36 cellular contexts compared by ENCODE assay signal in the genomic region with DNA sequence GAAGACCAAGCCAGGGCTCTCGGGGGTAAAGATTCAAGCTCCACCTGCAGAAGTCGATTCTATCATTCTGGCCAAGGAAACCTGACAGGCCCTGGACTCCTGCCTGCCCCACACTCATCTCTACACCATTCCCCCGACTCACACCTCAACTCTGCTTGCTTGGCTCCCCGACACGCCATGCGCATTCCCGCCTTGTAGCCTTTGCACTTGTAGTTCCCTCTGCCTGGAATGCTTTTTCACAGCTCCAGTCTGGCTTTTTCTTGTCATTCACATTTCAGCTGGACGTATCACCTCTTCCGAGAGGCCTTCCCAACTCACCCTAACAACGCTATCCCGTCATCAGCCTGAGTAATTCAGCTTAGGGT. TPM values are rescaled to one million over a fixed set of nuclear protein-coding genes. Genes with fewer than 3 reads are reported as not detected.
"Had no signal": no experiment of that assay in that cellular context is flagged by ENCODE, and none has a peak within 500 bp of the region (broad histone marks: within the 10 kb centered on the region; RNA-seq: fewer than 3 reads in every experiment).

No MANE protein-coding gene starts in this region.

- H3K27ac Mint-ChIP-seq: naive thymus-derived CD8-positive, alpha-beta T cell; nephron progenitor cell; stimulated activated memory B cell treated with anti-CD40 and anti-IgM and Interleukin-4, amounts not matched to agents 10 μg/mL and 1 μg/mL and 100 μg/mL, for 72 hours had no signal

- H3K4me3 Mint-ChIP-seq: naive thymus-derived CD8-positive, alpha-beta T cell; nephron progenitor cell; stimulated activated memory B cell treated with anti-CD40 and anti-IgM and Interleukin-4, amounts not matched to agents 10 μg/mL and 1 μg/mL and 100 μg/mL, for 72 hours had no signal

- H3K9me3 ChIP-seq: esophagus muscularis mucosa, gastroesophageal sphincter, heart right ventricle, left lung, prostate gland, right atrium auricular region, testis, tibial artery, upper lobe of left lung, vagina had no signal

- H3K27ac ChIP-seq: dorsolateral prefrontal cortex, esophagus muscularis mucosa, foreskin keratinocyte, gastroesophageal sphincter, heart right ventricle, left lung, prostate gland, right atrium auricular region, testis, tibial artery, upper lobe of left lung, vagina had no signal

- H3K4me1 ChIP-seq: esophagus muscularis mucosa, foreskin keratinocyte, gastroesophageal sphincter, heart right ventricle, left lung, prostate gland, right atrium auricular region, testis, tibial artery, upper lobe of left lung, vagina had no signal

- H3K4me2 ChIP-seq: smooth muscle cell had no signal

- H3K27me3 ChIP-seq: right atrium auricular region, testis, upper lobe of left lung, vagina had no signal

- ATAC-seq: foreskin keratinocyte; gastroesophageal sphincter; left cardiac atrium; left lung; naive thymus-derived CD8-positive, alpha-beta T cell; sciatic nerve; stimulated activated memory B cell treated with anti-CD40 and anti-IgM and Interleukin-4, amounts not matched to agents 10 μg/mL and 1 μg/mL and 100 μg/mL, for 72 hours; stimulated activated naive CD8-positive, alpha-beta T cell treated with anti-CD3 and anti-CD28 coated beads, Interleukin-15, Interleukin-2, amounts not matched to agents 100 U/mL and 50 U/mL, for 24 hours had no signal

- H3K36me3 Mint-ChIP-seq: naive thymus-derived CD8-positive, alpha-beta T cell; stimulated activated memory B cell treated with anti-CD40 and anti-IgM and Interleukin-4, amounts not matched to agents 10 μg/mL and 1 μg/mL and 100 μg/mL, for 72 hours had no signal

- H3K4me3 ChIP-seq: dorsolateral prefrontal cortex, esophagus muscularis mucosa, gastroesophageal sphincter, heart right ventricle, left lung, prostate gland, right atrium auricular region, smooth muscle cell, testis, tibial artery, upper lobe of left lung, vagina had no signal

- H3K27me3 Mint-ChIP-seq: stimulated activated memory B cell treated with anti-CD40 and anti-IgM and Interleukin-4, amounts not matched to agents 10 μg/mL and 1 μg/mL and 100 μg/mL, for 72 hours had no signal

- H3K9me3 Mint-ChIP-seq: naive thymus-derived CD8-positive, alpha-beta T cell; nephron progenitor cell; stimulated activated memory B cell treated with anti-CD40 and anti-IgM and Interleukin-4, amounts not matched to agents 10 μg/mL and 1 μg/mL and 100 μg/mL, for 72 hours had no signal

- DNase-seq: cortex of kidney; dorsolateral prefrontal cortex; effector CD8-positive, alpha-beta T cell; foreskin keratinocyte; glutamatergic neuron; heart right ventricle; hippocampal formation; left cardiac atrium; left lung; naive thymus-derived CD8-positive, alpha-beta T cell; nephron progenitor cell; nucleus accumbens; stimulated activated CD4-positive, alpha-beta T cell treated with anti-CD3 and anti-CD28 coated beads, Interleukin-2, amount 100 ng/mL, for 24 hours; stimulated activated CD4-positive, alpha-beta T cell treated with anti-CD3 and anti-CD28 coated beads, Interleukin-4, amount 100 ng/mL, for 4 hours; stimulated activated naive CD8-positive, alpha-beta T cell treated with anti-CD3 and anti-CD28 coated beads, Interleukin-15, Interleukin-2, amounts not matched to agents 100 U/mL and 50 U/mL, for 24 hours; substantia nigra; testis; upper lobe of left lung had no signal

- H3K36me3 ChIP-seq: esophagus muscularis mucosa, gastroesophageal sphincter, heart right ventricle, left lung, prostate gland, right atrium auricular region, tibial artery, upper lobe of left lung, vagina had no signal

RNA-seq across cellular contexts. Expression of a gene that starts 28.7 kb away (rescaled TPM):
- total RNA-seq: endothelial cell of umbilical vein; epithelial cell of proximal tubule; esophagus muscularis mucosa; fibroblast of lung; foreskin keratinocyte; gastroesophageal sphincter; kidney epithelial cell; left lung; lower leg skin; lung microvascular endothelial cell; mesenteric fat pad; myocyte; naive thymus-derived CD8-positive, alpha-beta T cell; osteocyte; prostate gland; sciatic nerve; testis; vagina had no signal
- polyA plus RNA-seq: endothelial cell of umbilical vein; fibroblast of lung; naive thymus-derived CD8-positive, alpha-beta T cell had no signal
